In the genomic region with DNA sequence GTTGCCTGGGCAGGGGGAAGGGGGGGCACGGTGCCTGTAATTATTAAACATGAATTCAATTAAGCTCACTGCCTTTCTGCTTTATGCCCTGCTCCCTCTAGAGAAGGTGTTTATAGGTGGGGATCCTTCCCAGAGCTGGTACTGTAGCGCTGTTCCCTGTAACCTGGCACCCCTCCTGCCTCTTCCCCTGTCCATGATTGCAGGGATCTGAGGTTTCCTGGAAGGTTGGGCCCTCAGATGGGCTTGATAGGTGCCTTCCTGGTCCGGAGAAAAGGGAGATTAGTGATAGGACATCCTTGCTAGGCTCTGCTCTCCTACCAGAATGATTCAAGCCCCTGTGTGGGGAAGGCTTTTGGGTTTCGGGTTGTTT, we compare ENCODE assay signal across 1 cellular context.
TF ChIP-seq lines count a peak whose summit lies in the region.

No MANE protein-coding gene starts in this region.

TF ChIP-seq in GM12878, 131 proteins besides CTCF, POLR2A, EP300 and RAD21:
- TF ChIP-seq EED (IDR thresholded peaks at IDR 0.05; ENCODE audit: low read depth) (peak; percentile 23; the same call in 1 of the 2 replicates), MYB (IDR thresholded peaks at IDR 0.05; ENCODE audit: borderline replicate concordance, low read depth, low read length) (no peak)
